In genomic region chr10:75211007-75211735, GRCh38 we compare ENCODE assay signal across 8 cellular contexts. TPM values are rescaled to one million over a fixed set of nuclear protein-coding genes. Genes with fewer than 3 reads are reported as not detected.
DNase-seq lines count a peak whose midpoint lies in the region; FAIRE-seq and TF ChIP-seq lines count a peak whose summit lies in the region.

No MANE protein-coding gene starts in this region.

- CTCF ChIA-PET in OCI-LY7 (lab: Charles Lee; ENCODE audit: unreplicated experiment) = interaction anchor here (0.5 to 1.6 kb wide), 7 partner anchors 20 to 745 kb away, joined by 3 to 11 read pairs (median 5); partner anchors contain the start of gene COMTD1

- H4K20me1 ChIP-seq in OCI-LY7 (ENCODE audit: insufficient read depth, low read length) = peaks cover 13% of the 10 kb centered on the region; the same call in 1 of the 2 replicates

- no TSS peak for BruUV-seq in OCI-LY7 (replicated peaks; lab: Mats Ljungman, UMichigan)

- H3K36me3 ChIP-seq in OCI-LY7 (ENCODE audit: insufficient read depth, low read length) = peaks cover 50% of the 10 kb centered on the region

- peak overlapping the region; percentile 94 for H3K4me2 ChIP-seq in OCI-LY7 (ENCODE audit: low read length)

- H2AFZ ChIP-seq in OCI-LY7 (ENCODE audit: low read length) = peak overlapping the region; percentile 40; the same call in 1 of the 2 replicates

- peak overlapping the region; percentile 96 for H3K4me3 ChIP-seq in OCI-LY7 (ENCODE audit: low read depth, low read length, poor library complexity, severe bottlenecking)
- H3K4me3 ChIP-seq in astrocyte of the cerebellum (ENCODE audit: low read depth, low read length) = peak overlapping the region; percentile 78

- TF ChIP-seq POLR2A in GM12891 (IDR thresholded peaks at IDR 0.05; ENCODE audit: low read depth, low read length) = 0 out of 2 replicates have a peak, but pooled peaks have one; percentile 48

- no peaks in the 10 kb centered on the region for H3K9me2 ChIP-seq in OCI-LY7 (ENCODE audit: insufficient read depth, low read length)

- in situ Hi-C loops in astrocyte of the cerebellum (cut with HindIII; ENCODE audit: low sequenced_read_pairs) = no loop called here

- H3K27ac ChIP-seq in OCI-LY7 (ENCODE audit: low read depth, low read length, poor library complexity, severe bottlenecking) = peak overlapping the region; percentile 75

- peaks cover 19% of the 10 kb centered on the region for H3K4me1 ChIP-seq in OCI-LY7 (ENCODE audit: insufficient read depth, low read length, poor library complexity, severe bottlenecking)

- DNase-seq in A172 (ENCODE audit: low spot score) (peak; percentile 61), GM12891 (ENCODE audit: insufficient read length, low spot score) (peak; percentile 25), OCI-LY7 (ENCODE audit: low spot score) (peak; percentile 47), astrocyte of the cerebellum (ENCODE audit: low read depth) (no peak), iris pigment epithelial cell (ENCODE audit: low read depth) (peak; percentile 84), NCI-H774 (lab: John Stamatoyannopoulos, UW) (no peak), NCI-H2081 treated with DMSO at 0.1 percent for 48 hours (lab: John Stamatoyannopoulos, UW) (no peak)
- DNase-seq in stimulated activated CD4-positive, alpha-beta T cell treated with anti-CD3 and anti-CD28 coated beads, Interleukin-2, amount 100 ng/mL, for 24 hours = peak; percentile 34 to 43

- H3K79me2 ChIP-seq in OCI-LY7 (ENCODE audit: insufficient read depth, low read depth, low read length) = peaks cover 52% of the 10 kb centered on the region

- intact Hi-C loops in OCI-LY7 (cut with micrococcal nuclease; ENCODE audit: unreplicated experiment) = loop anchor here (5.0 kb wide), 1 partner anchor 99 kb away; the partner anchor contains the start of gene SAMD8

- POLR2A ChIA-PET in OCI-LY7 (lab: Charles Lee) = interaction anchor here (0.6 to 2.9 kb wide), 9 partner anchors 11 to 1364 kb away, joined by 3 to 20 read pairs (median 8); no protein-coding TSS in a partner anchor

- peak; percentile 13 for FAIRE-seq in GM12891 (lab: Jason Lieb, UNC)

- H3K9me3 ChIP-seq in OCI-LY7 (ENCODE audit: low read length) = no peaks in the 10 kb centered on the region

- TF ChIP-seq CTCF in OCI-LY7 (conservative IDR thresholded peaks at IDR 0.05; ENCODE audit: low read length) = no peak
- TF ChIP-seq CTCF in astrocyte of the cerebellum (IDR thresholded peaks at IDR 0.05; ENCODE audit: low read depth, low read length, missing control alignments) = no peak

TF ChIP-seq in GM12891, 5 proteins besides CTCF, POLR2A, EP300 and RAD21:
- TF ChIP-seq POLR2AphosphoS5 (IDR thresholded peaks at IDR 0.05; ENCODE audit: low read depth, low read length) = peak; percentile 44; the same call in 1 of the 2 replicates
- TF ChIP-seq TAF1 (IDR thresholded peaks at IDR 0.05; ENCODE audit: low read depth, low read length) = peak; percentile 23; the same call in 1 of the 2 replicates
- no peak for TF ChIP-seq PAX5 (IDR thresholded peaks at IDR 0.05; ENCODE audit: insufficient read depth, low read length, severe bottlenecking)
- TF ChIP-seq SPI1 (IDR thresholded peaks at IDR 0.05; ENCODE audit: low read depth, low read length) = no peak
TF ChIP-seq in GM12891: peak in this region for 2.

RNA-seq across cellular contexts. Expression of gene VDAC2, which starts 0.6 kb away (rescaled TPM):
- total RNA-seq in A172 (2014; rRNA removed; shearing (Covaris generic)) = 354 and 357 TPM in 2 replicates
- 176 TPM for polyA plus RNA-seq in GM12891 (2012; ENCODE audit: low read depth, missing spikeins)
- total RNA-seq in OCI-LY7 (2014; rRNA removed; shearing (Covaris generic)) = 77.8 and 81.4 TPM in 2 replicates
- total RNA-seq in OCI-LY7 (2022) = 148 and 182 TPM in 2 replicates

RNA-seq across cellular contexts. Expression of gene COMTD1, which starts 24.6 kb away (rescaled TPM):
- 27.0 and 49.9 TPM in 2 replicates for total RNA-seq in A172 (2014; rRNA removed; shearing (Covaris generic))
- 18.9 TPM for polyA plus RNA-seq in GM12891 (2012; ENCODE audit: low read depth, missing spikeins)
- total RNA-seq in OCI-LY7 (2014; rRNA removed; shearing (Covaris generic)) = 20.7 and 37.7 TPM in 2 replicates
- total RNA-seq in OCI-LY7 (2022) = 37.6 and 47.2 TPM in 2 replicates

Comparison
In these comparisons a context has a peak if more than half of its experiments do, and no peak if none do; other contexts are left out.
1. DNase-seq: peak in A172 (single experiment), GM12891 (single experiment), OCI-LY7 (single experiment), iris pigment epithelial cell (single experiment) and stimulated activated CD4-positive, alpha-beta T cell treated with anti-CD3 and anti-CD28 coated beads, Interleukin-2, amount 100 ng/mL, for 24 hours (2 of 2); none in astrocyte of the cerebellum (single experiment), NCI-H774 (single experiment) and NCI-H2081 treated with DMSO at 0.1 percent for 48 hours (single experiment).